19 cellular contexts compared by ENCODE assay signal in the genomic region with DNA sequence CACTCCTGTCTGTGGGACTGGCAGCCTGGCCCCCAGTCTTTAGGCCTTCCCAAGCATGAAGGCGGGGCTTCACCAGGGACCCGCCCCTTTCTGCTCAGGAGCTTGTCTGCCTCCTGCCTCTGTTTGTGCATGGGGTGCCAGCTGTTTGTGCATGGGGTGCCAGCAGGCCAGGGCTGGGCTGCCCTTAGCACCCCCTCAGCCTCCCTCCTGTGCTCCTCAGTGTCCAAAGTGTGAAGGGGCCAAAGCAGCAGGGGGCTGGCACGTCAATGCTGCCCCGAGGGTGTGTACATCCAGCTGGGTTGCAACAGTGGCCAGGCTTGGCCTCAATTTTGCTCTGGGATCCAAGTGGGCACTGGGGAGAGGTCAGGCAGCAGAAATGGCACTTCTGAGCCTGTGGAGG.
DNase-seq lines count a peak whose midpoint lies in the region; ATAC-seq and TF ChIP-seq lines count a peak whose summit lies in the region.
"Had no signal": no experiment of that assay in that cellular context is flagged by ENCODE, and none has a peak within 500 bp of the region (broad histone marks: within the 10 kb centered on the region; RNA-seq: fewer than 3 reads in every experiment).

No MANE protein-coding gene starts in this region.

- H2AFZ ChIP-seq in neuronal stem cell (ENCODE audit: low read length): no peak overlapping the region
- H2AFZ ChIP-seq: GM23248 had no signal

- H3K9ac ChIP-seq in BLaER1 (no peak overlapping the region), neuronal stem cell (ENCODE audit: low read depth, low read length, poor library complexity) (peak overlapping the region; percentile 12)
- H3K9ac ChIP-seq: GM23248 had no signal

- no peak overlapping the region for H4K8ac ChIP-seq in neuronal stem cell (ENCODE audit: low read depth, low read length)

- TF ChIP-seq POLR2A in upper lobe of left lung (IDR thresholded peaks at IDR 0.05) (no peak), Peyer's patch (IDR thresholded peaks at IDR 0.05) (no peak)

- no peak overlapping the region for H2AK5ac ChIP-seq in neuronal stem cell (ENCODE audit: low read depth, low read length)

- ATAC-seq in upper lobe of left lung (ENCODE audit: low FRiP score in 2 of 2) (peak; percentile 23 to 46), GM21786 (IDR thresholded peaks at IDR 0.05; ENCODE audit: unreplicated experiment) (no peak)
- ATAC-seq: A549 had no signal

- H3K18ac ChIP-seq in neuronal stem cell (ENCODE audit: low read length): no peak overlapping the region

- peaks cover 6% of the 10 kb centered on the region for H3K79me1 ChIP-seq in neuronal stem cell (ENCODE audit: low read depth, low read length)

- TF ChIP-seq EP300 in upper lobe of left lung (IDR thresholded peaks at IDR 0.05): no peak

- peak overlapping the region; percentile 14 for H3K14ac ChIP-seq in neuronal stem cell (ENCODE audit: low read length)

- H3K4me2 ChIP-seq in BLaER1 (no peak overlapping the region), neuronal stem cell (ENCODE audit: insufficient read depth, low read length, poor library complexity, severe bottlenecking) (no peak overlapping the region)
- H3K4me2 ChIP-seq: A549 had no signal

- H3K23ac ChIP-seq in neuronal stem cell (ENCODE audit: low read depth, low read length, poor library complexity): no peak overlapping the region

- H2BK15ac ChIP-seq in neuronal stem cell (ENCODE audit: low read length): no peak overlapping the region

- H2BK120ac ChIP-seq in neuronal stem cell (ENCODE audit: low read depth, low read length): no peak overlapping the region

- peak overlapping the region; percentile 29 for H2BK5ac ChIP-seq in neuronal stem cell (ENCODE audit: low read length)

- DNase-seq in neuronal stem cell (ENCODE audit: low spot score): no peak
- DNase-seq in upper lobe of left lung: peak in 1 of 2 donors; percentile 30
- DNase-seq in LoVo (ENCODE audit: low spot score): no peak
- DNase-seq in Peyer's patch: no peak
- DNase-seq: 8988T; ACHN; AML-193; BE2C; C1 segment of cervical spinal cord; Calu3; CD4-positive, alpha-beta memory T cell; COR-L47; DMS153; GM23248; H7; HCEC 1CT had no signal

- no peaks in the 10 kb centered on the region for H4K20me1 ChIP-seq in BLaER1

- no peak for TF ChIP-seq CTCF in upper lobe of left lung (IDR thresholded peaks at IDR 0.05)
- no peak for TF ChIP-seq CTCF in Peyer's patch (IDR thresholded peaks at IDR 0.05)

- WGBS in neuronal stem cell (ENCODE audit: extremely low coverage in 2 of 2, insufficient read length in 2 of 2, insufficient replicate concordance in 1 of 2), 2 donors: no CpG with 5 or more reads among the region's 4 CpGs
- WGBS in upper lobe of left lung, 2 donors: 80 to 91% methylated on average over 3 to 4 of the region's 4 CpGs

- H3K4me1 ChIP-seq in BLaER1: no peaks in the 10 kb centered on the region
- H3K4me1 ChIP-seq in neuronal stem cell (ENCODE audit: control insufficient read depth in 2 of 2, insufficient read depth in 1 of 2, low read depth in 1 of 2, low read length in 2 of 2): no peaks in the 10 kb centered on the region
- H3K4me1 ChIP-seq in upper lobe of left lung: no peaks in the 10 kb centered on the region
- H3K4me1 ChIP-seq in Peyer's patch: no peaks in the 10 kb centered on the region
- H3K4me1 ChIP-seq: A549, BE2C had no signal

- no peak overlapping the region for H2BK12ac ChIP-seq in neuronal stem cell (ENCODE audit: low read length)

- H3K4me3 ChIP-seq in BLaER1: 0 out of 2 replicates have a peak overlapping the region, but pooled peaks have one; percentile 27
- H3K4me3 ChIP-seq in neuronal stem cell (ENCODE audit: low read length in 2 of 2): peak overlapping the region in 1 of 2 donors; percentile 45
- no peak overlapping the region for H3K4me3 ChIP-seq in upper lobe of left lung
- no peak overlapping the region for H3K4me3 ChIP-seq in Peyer's patch
- H3K4me3 ChIP-seq: A549, GM23248 had no signal

- no peak overlapping the region for H3K27ac ChIP-seq in BLaER1
- no peak overlapping the region for H3K27ac ChIP-seq in neuronal stem cell (replicated peaks; ENCODE audit: low read length)
- no peak overlapping the region for H3K27ac ChIP-seq in upper lobe of left lung
- no peak overlapping the region for H3K27ac ChIP-seq in Peyer's patch
- H3K27ac ChIP-seq: A549, GM23248 had no signal

- H3K27me3 ChIP-seq in BLaER1 (no peaks in the 10 kb centered on the region), neuronal stem cell (ENCODE audit: control insufficient read depth in 3 of 3, insufficient read depth in 3 of 3, low read depth in 1 of 3, low read length in 3 of 3) (no peaks in the 10 kb centered on the region), upper lobe of left lung (no peaks in the 10 kb centered on the region), Peyer's patch (no peaks in the 10 kb centered on the region)
- H3K27me3 ChIP-seq: BE2C had no signal

- H3K4ac ChIP-seq in neuronal stem cell (ENCODE audit: low read length): no peak overlapping the region

- H3K36me3 ChIP-seq in BLaER1 (no peaks in the 10 kb centered on the region), neuronal stem cell (replicated peaks in 1 of 2; ENCODE audit: control insufficient read depth in 2 of 2, insufficient read depth in 2 of 2, low read length in 2 of 2) (no peaks in the 10 kb centered on the region), upper lobe of left lung (no peaks in the 10 kb centered on the region), Peyer's patch (no peaks in the 10 kb centered on the region)
- H3K36me3 ChIP-seq: BE2C had no signal

- H3K9me3 ChIP-seq in BLaER1 (peaks cover 23% of the 10 kb centered on the region), neuronal stem cell (replicated peaks in 1 of 2; ENCODE audit: control insufficient read depth in 2 of 2, insufficient read depth in 1 of 2, low read depth in 1 of 2, low read length in 2 of 2) (peaks cover 13 to 14% of the 10 kb centered on the region in 2 donors), upper lobe of left lung (peaks cover 5 to 17% (median 14%) of the 10 kb centered on the region in 4 donors), Peyer's patch (peaks cover 0 to 3% (median 0%) of the 10 kb centered on the region in 4 donors)
- H3K9me3 ChIP-seq: BE2C had no signal

- H4K91ac ChIP-seq in neuronal stem cell (ENCODE audit: low read depth, low read length, poor library complexity): no peak overlapping the region
